In the genomic region with DNA sequence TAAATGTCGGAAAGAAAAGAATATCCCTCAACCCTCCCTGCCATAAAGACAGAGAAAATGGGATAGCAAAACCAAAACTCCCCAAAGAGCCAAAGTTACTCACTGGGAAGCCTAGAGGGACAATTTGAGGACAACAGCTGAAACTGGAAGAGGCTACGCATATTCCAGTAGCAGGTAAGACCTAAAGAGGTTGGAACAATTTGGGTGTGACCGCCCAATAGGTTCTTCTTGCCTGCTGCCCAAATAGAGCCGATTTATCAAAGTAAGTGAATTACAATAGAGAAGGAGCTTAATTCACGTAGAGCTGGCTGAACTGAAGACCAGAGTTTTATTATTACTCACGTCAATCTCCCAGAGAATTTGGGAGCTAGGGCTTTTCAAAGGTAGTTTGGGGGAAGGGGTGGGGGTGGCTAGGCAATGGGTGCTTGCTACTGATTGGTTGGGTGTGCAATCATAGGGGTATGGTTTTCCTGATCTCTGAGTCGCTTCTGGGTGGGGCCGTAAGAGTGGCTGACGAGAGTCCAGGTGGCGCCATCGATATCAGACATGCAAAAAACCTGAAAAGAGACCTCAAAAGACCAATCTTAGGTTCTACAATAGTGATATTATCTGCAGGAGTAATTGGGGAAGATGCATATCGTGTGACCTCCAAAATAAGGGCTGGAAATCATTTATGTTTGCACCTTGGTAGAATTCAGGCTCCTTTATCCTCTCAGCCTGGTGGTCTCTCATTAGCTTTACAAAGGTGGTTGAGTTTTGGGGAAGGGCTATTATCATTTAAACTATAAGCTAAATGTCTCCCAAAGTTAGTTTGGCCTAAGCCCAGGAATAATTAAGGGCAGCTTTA, we compare ENCODE assay signal across 16 cellular contexts. TPM values are rescaled to one million over a fixed set of nuclear protein-coding genes. Genes with fewer than 3 reads are reported as not detected.
DNase-seq lines count a peak whose midpoint lies in the region; ATAC-seq, FAIRE-seq and TF ChIP-seq lines count a peak whose summit lies in the region.
"Had no signal": no experiment of that assay in that cellular context is flagged by ENCODE, and none has a peak within 500 bp of the region (broad histone marks: within the 10 kb centered on the region; RNA-seq: fewer than 3 reads in every experiment).

No MANE protein-coding gene starts in this region.

- peak overlapping the region; percentile 15 for H3K4me3 Mint-ChIP-seq in activated naive CD4-positive, alpha-beta T cell treated with anti-CD3 and anti-CD28 coated beads for 36 hours
- peak overlapping the region; percentile 63 to 72 for H3K4me3 Mint-ChIP-seq in stimulated activated naive CD8-positive, alpha-beta T cell treated with anti-CD3 and anti-CD28 coated beads, Interleukin-15, amount 100 ng/mL, for 72 hours
- H3K4me3 Mint-ChIP-seq: activated naive CD4-positive, alpha-beta T cell treated with anti-CD3 and anti-CD28 coated beads, Interleukin-2, amount 50 U/mL, for 24 hours; mesothelial cell of epicardium had no signal

- no peaks in the 10 kb centered on the region for H3K36me3 Mint-ChIP-seq in activated naive CD4-positive, alpha-beta T cell treated with anti-CD3 and anti-CD28 coated beads for 36 hours (ENCODE audit: low read depth)
- H3K36me3 Mint-ChIP-seq: activated naive CD4-positive, alpha-beta T cell treated with anti-CD3 and anti-CD28 coated beads, Interleukin-2, amount 50 U/mL, for 24 hours; mesothelial cell of epicardium had no signal

- BruUV-seq in K562 (replicated peaks; lab: Mats Ljungman, UMichigan) = no TSS peak

- no peak for TF ChIP-seq EP300 in K562 (IDR thresholded peaks at IDR 0.05; ENCODE audit: low read length)

- no peak for TF ChIP-seq POLR2A in K562 (conservative IDR thresholded peaks at IDR 0.05)

- TF ChIP-seq CTCF in K562 (IDR thresholded peaks at IDR 0.05 in 2 of 3, conservative IDR thresholded peaks at IDR 0.05 in 1 of 3; ENCODE audit: insufficient read depth in 2 of 3, low read depth in 1 of 3, low read length in 3 of 3) = no peak

- no peaks in the 10 kb centered on the region for H4K20me1 ChIP-seq in K562 (replicated peaks; ENCODE audit: control insufficient read depth, insufficient read depth, low read length)

- peak overlapping the region; percentile 54; the same call in 1 of the 2 replicates for H2AFZ ChIP-seq in K562 (ENCODE audit: low read depth, low read length)

- H3K4me2 ChIP-seq in K562 (ENCODE audit: insufficient read depth, low read length) = peak overlapping the region; percentile 68

- TF ChIP-seq RAD21 in K562 (CRISPR knock-in tag; conservative IDR thresholded peaks at IDR 0.05 in 1 of 2, IDR thresholded peaks at IDR 0.05 in 1 of 2) = no peak

- intact Hi-C loops in activated naive CD4-positive, alpha-beta T cell treated with anti-CD3 and anti-CD28 coated beads for 36 hours (cut with micrococcal nuclease) = loop anchor here (1.0 to 2.0 kb wide), 3 partner anchors 159 to 683 kb away; no protein-coding TSS in a partner anchor
- intact Hi-C loops in K562 (cut with micrococcal nuclease) = loop anchor here (1.0 to 10.0 kb wide), 3 partner anchors 209 to 675 kb away; no protein-coding TSS in a partner anchor

- H3K9me3 Mint-ChIP-seq in activated naive CD4-positive, alpha-beta T cell treated with anti-CD3 and anti-CD28 coated beads for 36 hours = no peaks in the 10 kb centered on the region
- no peaks in the 10 kb centered on the region for H3K9me3 Mint-ChIP-seq in stimulated activated naive CD8-positive, alpha-beta T cell treated with anti-CD3 and anti-CD28 coated beads, Interleukin-15, amount 100 ng/mL, for 72 hours
- H3K9me3 Mint-ChIP-seq: activated naive CD4-positive, alpha-beta T cell treated with anti-CD3 and anti-CD28 coated beads, Interleukin-2, amount 50 U/mL, for 24 hours had no signal

- WGBS in K562 (ENCODE audit: insufficient coverage, low coverage, missing lambda C conversion rate) = 24% methylated on average over 7 of the region's 12 CpGs

- CTCF ChIA-PET in activated naive CD4-positive, alpha-beta T cell treated with anti-CD3 and anti-CD28 coated beads for 36 hours (lab: Charles Lee) = interaction anchor here (0.6 to 1.8 kb wide), 10 partner anchors 9 to 864 kb away, joined by 3 to 7 read pairs (median 4); no protein-coding TSS in a partner anchor
- CTCF ChIA-PET in K562 (lab: Yijun Ruan, JAX; ENCODE audit: low intra/inter-chr PET ratio) = interaction anchor here (1.1 to 2.2 kb wide), 3 partner anchors 209 to 682 kb away, joined by 3 to 14 read pairs (median 5); no protein-coding TSS in a partner anchor

- POLR2A ChIA-PET in K562 (lab: Yijun Ruan, JAX) = interaction anchor here (0.8 to 1.0 kb wide), 4 partner anchors 134 to 331 kb away, joined by 3 to 4 read pairs (median 3); partner anchors contain the start of gene ITGB1BP2

- no peak overlapping the region for H3K27ac Mint-ChIP-seq in activated naive CD4-positive, alpha-beta T cell treated with anti-CD3 and anti-CD28 coated beads for 36 hours
- no peak overlapping the region for H3K27ac Mint-ChIP-seq in stimulated activated naive CD8-positive, alpha-beta T cell treated with anti-CD3 and anti-CD28 coated beads, Interleukin-15, amount 100 ng/mL, for 72 hours
- H3K27ac Mint-ChIP-seq: activated naive CD4-positive, alpha-beta T cell treated with anti-CD3 and anti-CD28 coated beads, Interleukin-2, amount 50 U/mL, for 24 hours; mesothelial cell of epicardium had no signal

- H3K79me2 ChIP-seq in K562 (ENCODE audit: control insufficient read depth, insufficient read depth, low read length) = no peaks in the 10 kb centered on the region

- no peaks in the 10 kb centered on the region for H3K9me1 ChIP-seq in K562 (ENCODE audit: control insufficient read depth, insufficient read depth, low read length)

- peak; percentile 4 for DNase-seq in activated naive CD4-positive, alpha-beta T cell treated with anti-CD3 and anti-CD28 coated beads for 36 hours
- DNase-seq in activated naive CD4-positive, alpha-beta T cell treated with Interleukin-2 at 50 U/mL for 16 hours = no peak
- peak; percentile 1 for DNase-seq in NAMALWA (ENCODE audit: low spot score)
- DNase-seq in K562 (ENCODE audit: extremely low read depth in 1 of 4, low spot score in 3 of 4) = peak; percentile 75 to 79 (median 78)
- no peak for DNase-seq in stimulated activated naive CD8-positive, alpha-beta T cell treated with anti-CD3 and anti-CD28 coated beads, Interleukin-15, amount 100 ng/mL, for 72 hours
- no peak for DNase-seq in RKO (ENCODE audit: low spot score)
- no peak for DNase-seq in cerebellum (ENCODE audit: low spot score)
- no peak for DNase-seq in COLO829 (ENCODE audit: low spot score)
- DNase-seq: foreskin keratinocyte, right lobe of liver had no signal

- peak overlapping the region; percentile 54; the same call in 2 of the 3 replicates for H3K27ac ChIP-seq in K562 (ENCODE audit: extremely low read depth, low read depth, low read length)
- H3K27ac ChIP-seq: cardiac muscle cell, foreskin keratinocyte, neutrophil, right lobe of liver had no signal

- H3K9me3 ChIP-seq in K562 (replicated peaks; ENCODE audit: control insufficient read depth, insufficient read depth, low read depth, low read length) = no peaks in the 10 kb centered on the region
- H3K9me3 ChIP-seq: neutrophil, right lobe of liver had no signal

- FAIRE-seq in K562 (lab: Jason Lieb, UNC) = peak; percentile 78
- FAIRE-seq: islet of Langerhans had no signal

- H3K4me3 ChIP-seq in K562 = peak overlapping the region; percentile 23; the same call in 1 of the 2 replicates
- H3K4me3 ChIP-seq: cardiac muscle cell, right lobe of liver had no signal

- peaks cover 4 to 6% of the 10 kb centered on the region in 2 experiments; a peak in 2 of 5 replicates for H3K4me1 ChIP-seq in K562 (replicated peaks in 1 of 2; ENCODE audit: control insufficient read depth in 2 of 2, insufficient read depth in 2 of 2, low read length in 2 of 2)
- H3K4me1 ChIP-seq: foreskin keratinocyte, right lobe of liver had no signal

- H3K4me1 Mint-ChIP-seq in activated naive CD4-positive, alpha-beta T cell treated with anti-CD3 and anti-CD28 coated beads for 36 hours (ENCODE audit: low read depth) = peaks cover 4% of the 10 kb centered on the region
- peaks cover 8% of the 10 kb centered on the region for H3K4me1 Mint-ChIP-seq in stimulated activated naive CD8-positive, alpha-beta T cell treated with anti-CD3 and anti-CD28 coated beads, Interleukin-15, amount 100 ng/mL, for 72 hours
- H3K4me1 Mint-ChIP-seq: mesothelial cell of epicardium had no signal

- H3K27me3 ChIP-seq in K562 (ENCODE audit: control insufficient read depth in 2 of 2, insufficient read depth in 2 of 2, low read length in 2 of 2) = no peaks in the 10 kb centered on the region
- H3K27me3 ChIP-seq: cardiac muscle cell, foreskin keratinocyte, neutrophil, right lobe of liver had no signal

- peak overlapping the region in 1 of 2 experiments; percentile 60; a peak in 1 of 4 replicates for H3K9ac ChIP-seq in K562 (ENCODE audit: insufficient read depth in 1 of 2, low read depth in 2 of 2, low read length in 2 of 2)

- ATAC-seq in K562 = peak; percentile 98
- ATAC-seq in stimulated activated naive CD8-positive, alpha-beta T cell treated with anti-CD3 and anti-CD28 coated beads, Interleukin-15, amount 100 ng/mL, for 72 hours = no peak
- ATAC-seq: foreskin keratinocyte, Panc1 had no signal

- no peaks in the 10 kb centered on the region for H3K36me3 ChIP-seq in K562 (ENCODE audit: control insufficient read depth, insufficient read depth, low read length)
- H3K36me3 ChIP-seq: cardiac muscle cell, neutrophil, right lobe of liver had no signal

- no peaks in the 10 kb centered on the region for H3K27me3 Mint-ChIP-seq in activated naive CD4-positive, alpha-beta T cell treated with anti-CD3 and anti-CD28 coated beads for 36 hours (ENCODE audit: low read depth)
- no peaks in the 10 kb centered on the region for H3K27me3 Mint-ChIP-seq in stimulated activated naive CD8-positive, alpha-beta T cell treated with anti-CD3 and anti-CD28 coated beads, Interleukin-15, amount 100 ng/mL, for 72 hours
- H3K27me3 Mint-ChIP-seq: activated naive CD4-positive, alpha-beta T cell treated with anti-CD3 and anti-CD28 coated beads, Interleukin-2, amount 50 U/mL, for 24 hours had no signal

- in situ Hi-C loops in K562 (cut with MboI) = no loop called here

RNA-seq across cellular contexts. Expression of gene SLC7A3, which starts 39.0 kb away (rescaled TPM):
- under 1 TPM; 0.17 to 0.24 TPM for total RNA-seq in activated naive CD4-positive, alpha-beta T cell treated with anti-CD3 and anti-CD28 coated beads for 36 hours
- not detected in 2 replicates for total RNA-seq in K562 (2011; cell fraction: chromatin; rRNA removed; ENCODE audit: low replicate concordance)
- not detected in 2 replicates for total RNA-seq in K562 (2011; cell fraction: nucleolus; rRNA removed)
- total RNA-seq in K562 (2011; cell fraction: nucleoplasm; rRNA removed) = not detected in 2 replicates
- total RNA-seq in K562 (2014; rRNA removed) (not detected in 2 replicates), K562 (2014; rRNA removed; fragmentation: Illumina TruSeq; extraction: Trizol) (not detected in 2 replicates), K562 (2015; rRNA removed; fragmentation: Illumina TruSeq; extraction: Trizol) (not detected in 2 replicates), K562 (2021) (0.13 TPM in 2 replicates), cerebellum (2.2 TPM)
- polyA plus RNA-seq in K562 (2011; rRNA removed) (not detected in 2 replicates), K562 (2014; fragmentation: Illumina TruSeq; extraction: Trizol) (not detected in 2 replicates), K562 (2014; fragmentation: Nextera tagmentation; extraction: Ambion mirVana) (under 1 TPM in 1 of 2 experiments, not detected in 1; 0.03 TPM), K562 (2014; rRNA removed) (not detected in 2 replicates)
- not detected in 2 replicates for polyA plus RNA-seq in K562 (2011; cell fraction: cytosol; rRNA removed)
- polyA plus RNA-seq in K562 (2011; cell fraction: nucleus; rRNA removed) = not detected in 2 replicates
- polyA plus RNA-seq in K562 (2012) = 0.04 TPM in 1 of 2 replicates, not detected in the other
- polyA minus RNA-seq in K562 (2011; rRNA and poly(A)+ RNA removed) = not detected in 2 replicates
- polyA minus RNA-seq in K562 (2011; cell fraction: cytosol; rRNA and poly(A)+ RNA removed) = not detected in 2 replicates
- not detected in 2 replicates for polyA minus RNA-seq in K562 (2011; cell fraction: nucleus; rRNA and poly(A)+ RNA removed)
- total RNA-seq: foreskin keratinocyte, right lobe of liver had no signal
- polyA plus RNA-seq: foreskin keratinocyte had no signal

Comparison
In these comparisons a context has a peak if more than half of its experiments do, and no peak if none do; other contexts are left out.
1. DNase-seq: peak in activated naive CD4-positive, alpha-beta T cell treated with anti-CD3 and anti-CD28 coated beads for 36 hours (single experiment), NAMALWA (single experiment) and K562 (4 of 4); none in activated naive CD4-positive, alpha-beta T cell treated with Interleukin-2 at 50 U/mL for 16 hours (single experiment), stimulated activated naive CD8-positive, alpha-beta T cell treated with anti-CD3 and anti-CD28 coated beads, Interleukin-15, amount 100 ng/mL, for 72 hours (0 of 2), RKO (single experiment), cerebellum (single experiment) and COLO829 (single experiment).